Comparison of ENCODE assay signal across 8 cellular contexts in the genomic region with DNA sequence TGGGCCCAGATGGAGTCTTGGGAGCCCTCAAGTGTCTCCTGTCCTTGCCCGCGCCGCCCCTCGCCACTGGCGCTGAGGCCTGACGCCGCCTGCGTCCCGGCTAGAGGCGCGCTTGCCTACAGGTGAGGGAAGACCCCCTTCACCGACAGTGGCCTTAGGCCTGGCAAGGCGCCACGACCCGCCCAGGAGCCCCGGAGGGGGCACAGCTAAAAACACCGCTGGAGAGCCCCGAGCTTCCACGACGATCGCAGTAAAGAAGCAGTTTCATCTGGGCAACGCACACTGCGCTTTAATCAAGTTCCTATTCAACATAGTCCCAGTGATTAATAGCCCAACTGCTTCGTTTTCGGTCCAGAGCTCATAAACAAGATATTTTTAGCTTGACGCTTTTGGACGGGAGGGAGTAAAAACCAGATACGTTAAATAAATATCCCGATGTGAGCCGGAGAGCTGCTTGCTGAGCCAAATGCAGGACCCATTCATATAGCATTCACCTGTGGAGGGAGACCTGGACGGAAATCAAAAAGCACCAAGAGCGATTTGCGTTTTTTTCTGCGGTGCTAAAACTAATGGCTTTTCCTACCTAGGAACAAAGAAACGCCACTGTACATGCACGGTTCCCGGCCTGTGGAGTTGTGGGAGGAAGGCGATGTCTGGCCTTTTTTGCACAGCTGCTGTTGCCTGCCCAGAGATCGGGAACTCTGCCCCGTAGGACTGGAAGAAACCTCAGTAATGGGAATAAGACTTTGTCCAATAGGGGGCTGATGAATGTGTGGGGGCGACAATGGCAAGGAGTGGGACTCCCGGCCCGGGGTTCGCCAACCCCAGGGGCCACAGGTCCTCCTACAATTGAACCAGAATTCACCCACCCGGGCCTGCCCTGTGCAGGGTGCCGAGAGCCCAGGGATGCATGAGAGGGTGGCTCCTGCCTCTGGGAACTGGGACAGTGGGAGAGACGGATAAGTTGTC. TPM values are rescaled to one million over a fixed set of nuclear protein-coding genes. Genes with fewer than 3 reads are reported as not detected.
DNase-seq lines count a peak whose midpoint lies in the region; ATAC-seq and TF ChIP-seq lines count a peak whose summit lies in the region.

No MANE protein-coding gene starts in this region.

- TF ChIP-seq CTCF in Peyer's patch (IDR thresholded peaks at IDR 0.05) (no peak), ovary (IDR thresholded peaks at IDR 0.05) (no peak)

- H3K27ac ChIP-seq in BLaER1 treated with 17β-estradiol and CSF1 and Interleukin-3, amounts not matched to agents 10 nM and 100 nM, result peak overlapping the region in 10 of 11 experiments; percentile 73 to 92 (median 84); a peak in 20 of 22 replicates
- H3K27ac ChIP-seq in Peyer's patch, result peak overlapping the region; percentile 65 to 92 (median 86)
- H3K27ac ChIP-seq in ovary, result peak overlapping the region in 1 of 2 donors; percentile 63

- H3K4me1 ChIP-seq in BLaER1 treated with 17β-estradiol and CSF1 and Interleukin-3, amounts not matched to agents 10 nM and 100 nM, result peaks cover 33 to 46% (median 41%) of the 10 kb centered on the region in 10 experiments
- H3K4me1 ChIP-seq in Peyer's patch (peaks cover 0 to 24% (median 8%) of the 10 kb centered on the region in 4 donors), ovary (ENCODE audit: insufficient read depth) (peaks cover 10% of the 10 kb centered on the region)

- intact Hi-C loops in left ventricle myocardium superior (cut with micrococcal nuclease), result no loop called here
- intact Hi-C loops in ovary (cut with DNase I), result loop anchor here in 1 of 4 donors (5.0 to 10.0 kb wide), 2 partner anchors 103 to 169 kb away; a partner anchor contains a TSS

- H3K4me2 ChIP-seq in BLaER1 treated with 17β-estradiol and CSF1 and Interleukin-3, amounts not matched to agents 10 nM and 100 nM, result peak overlapping the region; percentile 90 to 100 (median 98)

- TF ChIP-seq EP300 in ovary (IDR thresholded peaks at IDR 0.05), result no peak

- WGBS in ovary, 3 donors, result 8 to 13% (median 10%) methylated on average over 42 to 47 of the region's 47 CpGs

- DNase-seq in Peyer's patch (peak in 2 of 3 donors; percentile 47 to 69), left ventricle myocardium superior (no peak), ovary (peak in 3 of 5 donors; percentile 43 to 53 (median 47)), GOT3 (lab: John Stamatoyannopoulos, UW) (no peak), SKM-1 (lab: John Stamatoyannopoulos, UW; ENCODE audit: unreplicated experiment) (no peak), SHP77 (lab: John Stamatoyannopoulos, UW) (no peak)

- TF ChIP-seq POLR2A in Peyer's patch (IDR thresholded peaks at IDR 0.05), result peak; percentile 7 to 39
- TF ChIP-seq POLR2A in ovary (IDR thresholded peaks at IDR 0.05), result no peak

- peaks cover 14 to 57% (median 52%) of the 10 kb centered on the region in 11 experiments for H3K27me3 ChIP-seq in BLaER1 treated with 17β-estradiol and CSF1 and Interleukin-3, amounts not matched to agents 10 nM and 100 nM
- no peaks in the 10 kb centered on the region for H3K27me3 ChIP-seq in Peyer's patch
- H3K27me3 ChIP-seq in ovary, result no peaks in the 10 kb centered on the region

- peak overlapping the region; percentile 79 to 93 (median 88) for H3K9ac ChIP-seq in BLaER1 treated with 17β-estradiol and CSF1 and Interleukin-3, amounts not matched to agents 10 nM and 100 nM

- peak overlapping the region; percentile 72 to 92 (median 79) for H3K4me3 ChIP-seq in BLaER1 treated with 17β-estradiol and CSF1 and Interleukin-3, amounts not matched to agents 10 nM and 100 nM
- H3K4me3 ChIP-seq in Peyer's patch (peak overlapping the region; percentile 67 to 93 (median 70)), ovary (peak overlapping the region; percentile 56)

- peaks cover 0 to 12% (median 5%) of the 10 kb centered on the region in 11 experiments; a peak in 11 of 22 replicates for H3K9me3 ChIP-seq in BLaER1 treated with 17β-estradiol and CSF1 and Interleukin-3, amounts not matched to agents 10 nM and 100 nM (replicated peaks in 1 of 11)
- H3K9me3 ChIP-seq in Peyer's patch, result no peaks in the 10 kb centered on the region
- no peaks in the 10 kb centered on the region for H3K9me3 ChIP-seq in ovary

- H3K36me3 ChIP-seq in BLaER1 treated with 17β-estradiol and CSF1 and Interleukin-3, amounts not matched to agents 10 nM and 100 nM, result peaks cover 0 to 9% (median 0%) of the 10 kb centered on the region in 11 experiments; a peak in 1 of 22 replicates
- H3K36me3 ChIP-seq in Peyer's patch (no peaks in the 10 kb centered on the region), ovary (no peaks in the 10 kb centered on the region)

- ATAC-seq in left ventricle myocardium superior, result peak; percentile 3
- ATAC-seq in HG02642 (IDR thresholded peaks at IDR 0.05; ENCODE audit: poor library complexity, unreplicated experiment), result no peak

- H4K20me1 ChIP-seq in BLaER1 treated with 17β-estradiol and CSF1 and Interleukin-3, amounts not matched to agents 10 nM and 100 nM, result peaks cover 22 to 32% (median 30%) of the 10 kb centered on the region in 11 experiments; a peak in 20 of 22 replicates

RNA-seq across cellular contexts. Expression of a gene that starts 1.7 kb away (rescaled TPM):
- total RNA-seq in Peyer's patch (100 to 1,000 TPM in 1 of 4 donors, 10 to 100 TPM in 3; 36.3 to 160 (median 89.2) TPM), left ventricle myocardium superior (2.4 TPM), ovary (1 to 10 TPM; 1.5 to 6.1 (median 3.7) TPM)
- polyA plus RNA-seq in ovary, result 1 to 10 TPM in 1 of 2 donors, under 1 TPM in 1; 0.92 to 4.3 TPM

Comparison
In these comparisons a context has a peak if more than half of its experiments do, and no peak if none do; other contexts are left out.
1. DNase-seq: peak in Peyer's patch (2 of 3) and ovary (3 of 5); none in left ventricle myocardium superior (single experiment), GOT3 (single experiment), SKM-1 (single experiment) and SHP77 (0 of 2).
2. RNA of a gene that starts 1.7 kb away (total RNA-seq): 36.3 to 160 TPM in Peyer's patch; 1.5 to 6.1 TPM in ovary and 2.4 TPM in left ventricle myocardium superior (single experiment); every median in the first group is over 4 times any median in the second.
3. Peak in every context shown above with its lines, with median percentiles within 50 percentile points of each other: H3K4me3 ChIP-seq.